In the genomic region with DNA sequence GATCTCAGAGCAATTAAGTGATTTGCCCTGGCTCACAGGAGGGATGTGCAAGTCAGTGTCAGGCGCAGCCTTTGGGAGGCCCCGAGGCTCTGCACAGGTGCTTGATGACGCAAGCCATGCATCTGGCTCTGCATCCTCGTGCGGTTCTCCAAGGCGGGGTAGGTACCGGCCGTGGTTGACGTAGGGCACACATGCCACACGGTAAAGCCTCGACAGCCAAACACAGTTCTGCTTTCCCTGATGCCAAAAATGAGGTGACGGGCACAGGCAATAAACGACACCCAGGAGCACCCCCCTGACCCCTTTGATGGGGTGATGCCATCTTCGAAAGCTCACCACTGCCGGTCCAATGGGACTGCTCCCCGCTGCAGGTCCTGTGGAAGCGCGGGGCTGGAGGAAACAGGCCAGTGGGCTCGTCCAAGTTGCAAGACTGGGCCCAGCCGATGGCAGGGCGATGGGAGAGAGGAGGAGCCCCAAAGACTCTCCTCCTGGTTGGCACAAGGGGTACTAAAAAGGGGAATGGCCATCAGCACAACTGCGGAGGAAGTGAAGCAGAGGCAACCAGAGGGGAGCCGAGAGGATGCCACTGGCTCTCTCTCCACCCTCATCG, we compare ENCODE assay signal across 18 cellular contexts.
DNase-seq lines count a peak whose midpoint lies in the region; ATAC-seq and TF ChIP-seq lines count a peak whose summit lies in the region.
"Had no signal": no experiment of that assay in that cellular context is flagged by ENCODE, and none has a peak within 500 bp of the region (broad histone marks: within the 10 kb centered on the region; RNA-seq: fewer than 3 reads in every experiment).

No MANE protein-coding gene starts in this region.

- H3K4me3 ChIP-seq in lower lobe of right lung (no peak overlapping the region), spleen (no peak overlapping the region)
- H3K4me3 ChIP-seq: A549, GM12878, K562 had no signal

- H3K9me3 ChIP-seq in lower lobe of right lung (peaks cover 6% of the 10 kb centered on the region), spleen (peaks cover 0 to 36% (median 26%) of the 10 kb centered on the region in 8 donors)

- CTCF ChIA-PET in activated naive CD4-positive, alpha-beta T cell treated with anti-CD3 and anti-CD28 coated beads, Interleukin-2, amount 10 ng/mL, durations not matched to agents 7 days and 5 days (lab: Charles Lee), result no interaction called here

- ATAC-seq in lower lobe of right lung (no peak), HG03565 (IDR thresholded peaks at IDR 0.05; ENCODE audit: unreplicated experiment) (no peak)
- no peak for ATAC-seq in activated naive CD8-positive, alpha-beta T cell treated with anti-CD3 and anti-CD28 coated beads, Interleukin-2, amount 50 U/mL, for 24 hours
- ATAC-seq: GM12878, K562 had no signal

- H3K27me3 ChIP-seq in lower lobe of right lung (ENCODE audit: low read depth) (no peaks in the 10 kb centered on the region), spleen (replicated peaks in 1 of 7) (no peaks in the 10 kb centered on the region)

- H3K27ac Mint-ChIP-seq in activated naive CD4-positive, alpha-beta T cell treated with anti-CD3 and anti-CD28 coated beads, Interleukin-2, amount 10 ng/mL, durations not matched to agents 7 days and 5 days, result peak overlapping the region; percentile 68
- no peak overlapping the region for H3K27ac Mint-ChIP-seq in activated naive CD8-positive, alpha-beta T cell treated with anti-CD3 and anti-CD28 coated beads, Interleukin-2, amount 50 U/mL, for 24 hours
- H3K27ac Mint-ChIP-seq: CD4-positive, alpha-beta T cell had no signal

- H3K27ac ChIP-seq in lower lobe of right lung, result no peak overlapping the region
- no peak overlapping the region for H3K27ac ChIP-seq in spleen
- H3K27ac ChIP-seq: 22Rv1, A549, C4-2B had no signal

- DNase-seq in activated naive CD4-positive, alpha-beta T cell treated with anti-CD3 and anti-CD28 coated beads, Interleukin-2, amount 10 ng/mL, durations not matched to agents 7 days and 5 days, result no peak
- DNase-seq in activated naive CD4-positive, alpha-beta T cell treated with Interleukin-2 at 50 U/mL for 16 hours, result no peak
- peak; percentile 23 for DNase-seq in lower lobe of right lung
- DNase-seq in spleen, result peak; percentile 51
- no peak for DNase-seq in SK-N-DZ (ENCODE audit: low spot score)
- DNase-seq in activated naive CD8-positive, alpha-beta T cell treated with anti-CD3 and anti-CD28 coated beads, Interleukin-2, amount 50 U/mL, for 24 hours, result no peak
- DNase-seq: AML-193; CD4-positive, alpha-beta T cell; DMS79 treated with DMSO at 0.1 percent for 48 hours; GF-D8; HCEC 1CT; IMR-90 had no signal

- no peak for TF ChIP-seq CTCF in lower lobe of right lung (IDR thresholded peaks at IDR 0.05)
- no peak for TF ChIP-seq CTCF in spleen (IDR thresholded peaks at IDR 0.05 in 8 of 11, conservative IDR thresholded peaks at IDR 0.05 in 3 of 11)

- TF ChIP-seq POLR2A in spleen (IDR thresholded peaks at IDR 0.05), result no peak

- H3K4me3 Mint-ChIP-seq in activated naive CD4-positive, alpha-beta T cell treated with anti-CD3 and anti-CD28 coated beads, Interleukin-2, amount 10 ng/mL, durations not matched to agents 7 days and 5 days, result no peak overlapping the region
- H3K4me3 Mint-ChIP-seq in activated naive CD8-positive, alpha-beta T cell treated with anti-CD3 and anti-CD28 coated beads, Interleukin-2, amount 50 U/mL, for 24 hours, result no peak overlapping the region
- H3K4me3 Mint-ChIP-seq: CD4-positive, alpha-beta T cell had no signal

- intact Hi-C loops in lower lobe of right lung (cut with DNase I), result no loop called here
- intact Hi-C loops in spleen (cut with DNase I; ENCODE audit: low total_unique reads), result no loop called here

- H3K27me3 Mint-ChIP-seq in activated naive CD4-positive, alpha-beta T cell treated with anti-CD3 and anti-CD28 coated beads, Interleukin-2, amount 10 ng/mL, durations not matched to agents 7 days and 5 days, result no peaks in the 10 kb centered on the region
- no peaks in the 10 kb centered on the region for H3K27me3 Mint-ChIP-seq in activated naive CD8-positive, alpha-beta T cell treated with anti-CD3 and anti-CD28 coated beads, Interleukin-2, amount 50 U/mL, for 24 hours
- H3K27me3 Mint-ChIP-seq: CD4-positive, alpha-beta T cell had no signal

- H3K4me1 Mint-ChIP-seq in activated naive CD4-positive, alpha-beta T cell treated with anti-CD3 and anti-CD28 coated beads, Interleukin-2, amount 10 ng/mL, durations not matched to agents 7 days and 5 days, result no peaks in the 10 kb centered on the region
- no peaks in the 10 kb centered on the region for H3K4me1 Mint-ChIP-seq in activated naive CD8-positive, alpha-beta T cell treated with anti-CD3 and anti-CD28 coated beads, Interleukin-2, amount 50 U/mL, for 24 hours

- H3K9me3 Mint-ChIP-seq in activated naive CD4-positive, alpha-beta T cell treated with anti-CD3 and anti-CD28 coated beads, Interleukin-2, amount 10 ng/mL, durations not matched to agents 7 days and 5 days, result peaks cover 14% of the 10 kb centered on the region
- H3K9me3 Mint-ChIP-seq in activated naive CD8-positive, alpha-beta T cell treated with anti-CD3 and anti-CD28 coated beads, Interleukin-2, amount 50 U/mL, for 24 hours, result peaks cover 19% of the 10 kb centered on the region

- no peaks in the 10 kb centered on the region for H3K36me3 Mint-ChIP-seq in activated naive CD4-positive, alpha-beta T cell treated with anti-CD3 and anti-CD28 coated beads, Interleukin-2, amount 10 ng/mL, durations not matched to agents 7 days and 5 days
- H3K36me3 Mint-ChIP-seq in activated naive CD8-positive, alpha-beta T cell treated with anti-CD3 and anti-CD28 coated beads, Interleukin-2, amount 50 U/mL, for 24 hours (ENCODE audit: low read depth), result no peaks in the 10 kb centered on the region

- no peaks in the 10 kb centered on the region for H3K4me1 ChIP-seq in lower lobe of right lung
- H3K4me1 ChIP-seq in spleen, result no peaks in the 10 kb centered on the region
- H3K4me1 ChIP-seq: A549 had no signal

- 86 to 94% (median 89%) methylated on average over 17 to 24 of the region's 24 CpGs for WGBS in spleen, 5 donors

- H3K36me3 ChIP-seq in lower lobe of right lung (no peaks in the 10 kb centered on the region), spleen (no peaks in the 10 kb centered on the region)

Comparison
In these comparisons a context has a peak if more than half of its experiments do, and no peak if none do; other contexts are left out.
1. DNase-seq: peak in lower lobe of right lung (single experiment) and spleen (single experiment); none in activated naive CD4-positive, alpha-beta T cell treated with anti-CD3 and anti-CD28 coated beads, Interleukin-2, amount 10 ng/mL, durations not matched to agents 7 days and 5 days (single experiment), activated naive CD4-positive, alpha-beta T cell treated with Interleukin-2 at 50 U/mL for 16 hours (single experiment), SK-N-DZ (single experiment) and activated naive CD8-positive, alpha-beta T cell treated with anti-CD3 and anti-CD28 coated beads, Interleukin-2, amount 50 U/mL, for 24 hours (single experiment).